ENCODE assay signal across 19 cellular contexts in genomic region chr3:126714296-126714900, GRCh38. TPM values are rescaled to one million over a fixed set of nuclear protein-coding genes. Genes with fewer than 3 reads are reported as not detected.
A peak's percentile ranks its signal among the peaks of the same experiment; 100 is the strongest.
DNase-seq lines count a peak whose midpoint lies in the region; ATAC-seq, FAIRE-seq and TF ChIP-seq lines count a peak whose summit lies in the region.
"Had no signal": no experiment of that assay in that cellular context is flagged by ENCODE, and none has a peak within 500 bp of the region (broad histone marks: within the 10 kb centered on the region; RNA-seq: fewer than 3 reads in every experiment).

No MANE protein-coding gene starts in this region.

- H2AK5ac ChIP-seq in H1 (ENCODE audit: low read depth, low read length), result no peak overlapping the region

- H3K9me3 ChIP-seq in H1 (ENCODE audit: insufficient read depth in 2 of 2, low read depth in 1 of 2, low read length in 1 of 2), result no peaks in the 10 kb centered on the region
- H3K9me3 ChIP-seq: A549, HAP-1, Peyer's patch, SJSA1 had no signal

- peak overlapping the region in 1 of 4 experiments; percentile 32; a peak in 1 of 7 replicates for H3K9ac ChIP-seq in H1 (replicated peaks in 1 of 4; ENCODE audit: extremely low read depth in 1 of 4, low read depth in 3 of 4, low read length in 3 of 4)
- H3K9ac ChIP-seq: BLaER1 treated with 17β-estradiol and CSF1 and Interleukin-3, amounts not matched to agents 10 nM and 100 nM had no signal

- H3K36me3 ChIP-seq in H1 (ENCODE audit: control insufficient read depth in 2 of 4, insufficient read depth in 4 of 4, low read length in 3 of 4), result no peaks in the 10 kb centered on the region
- H3K36me3 ChIP-seq: BLaER1 treated with 17β-estradiol and CSF1 and Interleukin-3, amounts not matched to agents 10 nM and 100 nM; HAP-1; Peyer's patch; SJSA1 had no signal

- CTCF ChIA-PET in H1 (lab: Charles Lee; ENCODE audit: partially characterized antibody), result interaction anchor here (0.6 to 2.1 kb wide), 13 partner anchors 9 to 392 kb away, joined by 3 to 16 read pairs (median 4); no protein-coding TSS in a partner anchor

- no peak for ATAC-seq in HG03457 (IDR thresholded peaks at IDR 0.05; ENCODE audit: unreplicated experiment)
- ATAC-seq in GM21367 (IDR thresholded peaks at IDR 0.05; ENCODE audit: unreplicated experiment), result no peak
- ATAC-seq: CD8-positive, alpha-beta T cell had no signal

- H3K4ac ChIP-seq in H1 (replicated peaks; ENCODE audit: insufficient read length, low read depth, low read length), result no peak overlapping the region

- no peak overlapping the region for H4K8ac ChIP-seq in H1 (ENCODE audit: extremely low read depth, insufficient read depth, low read length)

- 0 out of 2 replicates have a peak overlapping the region, but pooled peaks have one; percentile 16 for H2BK15ac ChIP-seq in H1 (ENCODE audit: low read length)

- H4K91ac ChIP-seq in H1 (replicated peaks; ENCODE audit: insufficient read length, low read length), result no peak overlapping the region

- H3K79me2 ChIP-seq in H1 (ENCODE audit: control insufficient read depth in 1 of 2, insufficient read depth in 2 of 2, low read length in 2 of 2), result peaks cover 0 to 56% of the 10 kb centered on the region in 2 experiments; a peak in 2 of 4 replicates

- peaks cover 0 to 8% (median 0%) of the 10 kb centered on the region in 4 experiments; a peak in 2 of 7 replicates for H3K4me1 ChIP-seq in H1 (replicated peaks in 1 of 4; ENCODE audit: control insufficient read depth in 3 of 4, insufficient read depth in 4 of 4, low read length in 3 of 4)
- H3K4me1 ChIP-seq: A549, HAP-1, Peyer's patch, SJSA1 had no signal

- H3K56ac ChIP-seq in H1 (replicated peaks; ENCODE audit: insufficient read length, low read depth, low read length), result no peak overlapping the region

- POLR2A ChIA-PET in H1 (lab: Charles Lee; ENCODE audit: partially characterized antibody), result no interaction called here

- peaks cover 4 to 6% of the 10 kb centered on the region in 2 experiments for H4K20me1 ChIP-seq in H1 (replicated peaks in 1 of 2; ENCODE audit: control insufficient read depth in 1 of 2, insufficient read depth in 2 of 2, low read length in 2 of 2)

- 91% methylated on average over 14 of the region's 14 CpGs; no CpG with 5 or more reads in 1 of the 2 experiments for WGBS in H1 (ENCODE audit: extremely low coverage in 1 of 2, insufficient coverage in 1 of 2, insufficient read length in 1 of 2, insufficient replicate concordance in 2 of 2, low coverage in 1 of 2, low lambda C conversion rate in 2 of 2, missing lambda C conversion rate in 1 of 2), 2 experiments

- no peak for TF ChIP-seq POLR2A in H1 (IDR thresholded peaks at IDR 0.05; ENCODE audit: control extremely low read depth in 1 of 2, low read depth in 2 of 2, low read length in 2 of 2)

- DNase-seq in DMS 273 treated with DMSO at 0.1 percent for 48 hours (lab: John Stamatoyannopoulos, UW) (peak; percentile 47), NCI-H524 (lab: John Stamatoyannopoulos, UW) (peak; percentile 73 to 92), H1 (ENCODE audit: low read depth in 1 of 2, low spot score in 2 of 2) (no peak), putamen (ENCODE audit: low spot score) (peak; percentile 9), UCSD-AML1 (lab: John Stamatoyannopoulos, UW; ENCODE audit: unreplicated experiment) (no peak)
- DNase-seq: CD8-positive, alpha-beta T cell; DMS79; IMR-90; NCI-H1417 treated with DMSO at 0.1 percent for 48 hours; NCI-H187 treated with DMSO at 0.1 percent for 48 hours; NK-92 treated with Interleukin-12 subunit alpha and Interleukin-12 subunit beta, amount 100 ng/mL, for 24 hours; Peyer's patch had no signal

- no peak overlapping the region for H3K18ac ChIP-seq in H1 (ENCODE audit: extremely low read depth, low read length)

- no peak for TF ChIP-seq EP300 in H1 (IDR thresholded peaks at IDR 0.05; ENCODE audit: borderline replicate concordance in 1 of 2, low read depth in 2 of 2, low read length in 2 of 2)

- H3K23ac ChIP-seq in H1 (ENCODE audit: insufficient read length), result no peak overlapping the region

- no peak overlapping the region for H4K5ac ChIP-seq in H1 (ENCODE audit: insufficient read length, low read depth, low read length)

- H3K27ac ChIP-seq in H1 (ENCODE audit: low read depth, low read length), result no peak overlapping the region
- H3K27ac ChIP-seq: A549; BLaER1 treated with 17β-estradiol and CSF1 and Interleukin-3, amounts not matched to agents 10 nM and 100 nM; Peyer's patch; SJSA1 had no signal

- H3K4me3 ChIP-seq in H1 (ENCODE audit: extremely low read depth in 1 of 4, insufficient read depth in 2 of 4, low read depth in 3 of 4, low read length in 4 of 4), result no peak overlapping the region
- H3K4me3 ChIP-seq: A549; BLaER1 treated with 17β-estradiol and CSF1 and Interleukin-3, amounts not matched to agents 10 nM and 100 nM; HAP-1; Peyer's patch; SJSA1 had no signal

- no peak for FAIRE-seq in H1 (lab: Jason Lieb, UNC)
- FAIRE-seq: A549, HTR-8/SVneo had no signal

- H2BK20ac ChIP-seq in H1 (ENCODE audit: low read length), result no peak overlapping the region

- no peak overlapping the region for H3K14ac ChIP-seq in H1 (ENCODE audit: insufficient read length)

- no peak overlapping the region for H2BK12ac ChIP-seq in H1 (ENCODE audit: low read depth, low read length)

- H3K23me2 ChIP-seq in H1 (ENCODE audit: low read depth, low read length), result no peaks in the 10 kb centered on the region

- TF ChIP-seq RAD21 in H1 (IDR thresholded peaks at IDR 0.05 in 1 of 2, conservative IDR thresholded peaks at IDR 0.05 in 1 of 2; ENCODE audit: low read depth in 2 of 2, low read length in 2 of 2), result no peak

- H2BK120ac ChIP-seq in H1 (replicated peaks; ENCODE audit: low read depth, low read length), result no peak overlapping the region

- no peak overlapping the region for H2BK5ac ChIP-seq in H1 (ENCODE audit: low read depth, low read length)

- H2AFZ ChIP-seq in H1 (ENCODE audit: low read length), result no peak overlapping the region

- no peak overlapping the region for H3K4me2 ChIP-seq in H1 (ENCODE audit: insufficient read depth in 1 of 2, low read depth in 2 of 2, low read length in 2 of 2)
- H3K4me2 ChIP-seq: A549; BLaER1 treated with 17β-estradiol and CSF1 and Interleukin-3, amounts not matched to agents 10 nM and 100 nM had no signal

- no peaks in the 10 kb centered on the region for H3K27me3 ChIP-seq in H1 (replicated peaks in 1 of 4; ENCODE audit: control insufficient read depth in 3 of 4, extremely low read depth in 1 of 4, insufficient read depth in 3 of 4, low read length in 3 of 4)
- H3K27me3 ChIP-seq: BLaER1 treated with 17β-estradiol and CSF1 and Interleukin-3, amounts not matched to agents 10 nM and 100 nM; Peyer's patch; SJSA1 had no signal

- TF ChIP-seq CTCF in H1 (IDR thresholded peaks at IDR 0.05; ENCODE audit: control extremely low read depth in 1 of 3, insufficient read depth in 1 of 3, low read depth in 1 of 3, low read length in 3 of 3), result no peak

- H3K79me1 ChIP-seq in H1 (ENCODE audit: low read depth, low read length), result peaks cover 12% of the 10 kb centered on the region

TF ChIP-seq in H1, 55 proteins besides CTCF, POLR2A, EP300 and RAD21 (continues in another document):
- TF ChIP-seq SP2 (IDR thresholded peaks at IDR 0.05; ENCODE audit: low read length), result no peak

RNA-seq across cellular contexts. Expression of gene CHCHD6, which starts 10.4 kb away (rescaled TPM):
- 36.3 and 37.6 TPM in 2 replicates for total RNA-seq in H1 (2021; fragmentation: NEBNext Ultra II Directional; extraction: Animal tissue kit (Norgen Biotek cat#: 25700))
- 32.4 and 39.4 TPM in 2 replicates for polyA plus RNA-seq in H1 (2011; rRNA removed)
- 55.3 TPM for polyA plus RNA-seq in H1 (2011; cell fraction: cytosol; rRNA removed)
- polyA plus RNA-seq in H1 (2011; cell fraction: nucleus; rRNA removed), result 34.8 TPM
- polyA plus RNA-seq in H1 (2012, experiment 1 of 2), result 33.9 to 47.2 TPM (median 45.8 TPM) in 4 replicates
- polyA plus RNA-seq in H1 (2012, experiment 2 of 2), result 38.8 TPM
- 30.0 TPM for polyA plus RNA-seq in H1 (2013, experiment 1 of 2)
- polyA plus RNA-seq in H1 (2013, experiment 2 of 2), result 30.2 TPM
- 5.7 and 8.8 TPM in 2 replicates for polyA minus RNA-seq in H1 (2011; rRNA and poly(A)+ RNA removed)
- 11.3 TPM for polyA minus RNA-seq in H1 (2011; cell fraction: cytosol; rRNA and poly(A)+ RNA removed)
- 14.6 TPM for polyA minus RNA-seq in H1 (2011; cell fraction: nucleus; rRNA and poly(A)+ RNA removed)

RNA-seq across cellular contexts. Expression of gene TXNRD3, which starts 59.5 kb away (rescaled TPM):
- total RNA-seq in H1 (2021; fragmentation: NEBNext Ultra II Directional; extraction: Animal tissue kit (Norgen Biotek cat#: 25700)), result 3.2 and 3.4 TPM in 2 replicates
- polyA plus RNA-seq in H1 (2011; rRNA removed), result 3.9 and 4.3 TPM in 2 replicates
- polyA plus RNA-seq in H1 (2011; cell fraction: cytosol; rRNA removed), result 3.0 TPM
- 7.4 TPM for polyA plus RNA-seq in H1 (2011; cell fraction: nucleus; rRNA removed)
- polyA plus RNA-seq in H1 (2012, experiment 1 of 2), result 6.0 to 10.1 TPM (median 9.2 TPM) in 4 replicates
- polyA plus RNA-seq in H1 (2012, experiment 2 of 2), result 1.1 TPM
- polyA plus RNA-seq in H1 (2013, experiment 1 of 2), result 4.8 TPM
- 4.6 TPM for polyA plus RNA-seq in H1 (2013, experiment 2 of 2)
- 7.9 and 9.9 TPM in 2 replicates for polyA minus RNA-seq in H1 (2011; rRNA and poly(A)+ RNA removed)
- polyA minus RNA-seq in H1 (2011; cell fraction: cytosol; rRNA and poly(A)+ RNA removed), result 1.5 TPM
- polyA minus RNA-seq in H1 (2011; cell fraction: nucleus; rRNA and poly(A)+ RNA removed), result 9.2 TPM

Comparison
In these comparisons a context has a peak if more than half of its experiments do, and no peak if none do; other contexts are left out.
1. DNase-seq: peak in DMS 273 treated with DMSO at 0.1 percent for 48 hours (single experiment), NCI-H524 (2 of 2) and putamen (single experiment); none in H1 (0 of 2) and UCSD-AML1 (single experiment).